1 cellular context compared by ENCODE assay signal in the genomic region with DNA sequence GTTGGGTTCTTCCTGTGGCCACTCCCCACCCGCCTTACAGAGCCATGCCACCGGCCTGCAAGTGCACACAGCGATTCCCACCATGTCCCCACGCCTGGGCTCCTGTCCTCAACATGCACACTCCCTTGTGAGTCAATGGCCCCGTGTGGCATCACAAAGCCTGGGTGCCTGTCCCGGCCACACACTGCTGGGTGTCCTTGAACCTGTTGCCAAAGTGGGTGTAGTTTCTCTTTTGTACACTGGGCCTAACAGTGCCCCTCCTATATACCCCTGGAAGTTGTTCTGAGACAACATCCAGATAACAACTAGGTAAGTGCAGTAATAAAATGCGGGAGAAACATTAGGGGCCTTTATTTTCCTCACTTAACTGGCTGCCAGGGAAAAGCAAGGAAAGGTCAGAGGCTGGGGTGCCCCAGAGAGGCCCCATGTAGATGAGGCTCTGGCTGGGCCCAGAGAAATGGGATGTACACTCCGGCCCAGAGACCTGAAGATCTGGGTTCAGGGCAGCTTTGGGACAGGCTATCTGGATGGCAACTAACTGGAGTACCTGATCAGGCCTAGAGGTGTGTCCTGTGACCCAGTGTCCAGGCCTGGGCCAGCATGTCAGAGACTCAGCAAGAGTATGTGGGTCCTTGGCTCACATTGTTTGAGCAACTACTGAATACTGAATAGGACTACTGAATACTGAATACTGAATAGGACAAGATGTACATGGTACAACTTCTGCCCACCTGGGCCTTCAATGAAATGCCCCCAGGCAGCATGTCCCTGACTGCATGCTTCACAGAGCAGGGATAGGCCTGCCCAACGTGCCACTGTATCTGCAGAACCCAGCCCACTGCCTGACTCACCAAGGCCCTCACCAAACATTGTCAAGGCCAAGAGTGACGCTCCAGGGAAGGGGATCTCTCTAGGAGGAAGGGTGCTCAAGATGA.
TF ChIP-seq lines count a peak whose summit lies in the region.

No MANE protein-coding gene starts in this region.

TF ChIP-seq in HepG2, 621 proteins besides CTCF, POLR2A, EP300 and RAD21 (continued from another document and continues in another):
- TF ChIP-seq ZNF646 (CRISPR knock-in tag; IDR thresholded peaks at IDR 0.05) = peak; percentile 64; the same call in 1 of the 2 replicates
- 0 out of 2 replicates have a peak, but pooled peaks have one; percentile 15 for TF ChIP-seq ESRRA (CRISPR knock-in tag; IDR thresholded peaks at IDR 0.05; ENCODE audit: low read depth)
- no peak for TF ChIP-seq MZF1 (CRISPR knock-in tag; IDR thresholded peaks at IDR 0.05; ENCODE audit: borderline replicate concordance)
- TF ChIP-seq DNMT1 (CRISPR knock-in tag; IDR thresholded peaks at IDR 0.05) = no peak
- TF ChIP-seq SAP130 (CRISPR knock-in tag; IDR thresholded peaks at IDR 0.05; ENCODE audit: low read depth) = peak; percentile 39
- no peak for TF ChIP-seq ARHGAP35 (CRISPR knock-in tag; IDR thresholded peaks at IDR 0.05; ENCODE audit: borderline replicate concordance)
- TF ChIP-seq, protein P1, sequence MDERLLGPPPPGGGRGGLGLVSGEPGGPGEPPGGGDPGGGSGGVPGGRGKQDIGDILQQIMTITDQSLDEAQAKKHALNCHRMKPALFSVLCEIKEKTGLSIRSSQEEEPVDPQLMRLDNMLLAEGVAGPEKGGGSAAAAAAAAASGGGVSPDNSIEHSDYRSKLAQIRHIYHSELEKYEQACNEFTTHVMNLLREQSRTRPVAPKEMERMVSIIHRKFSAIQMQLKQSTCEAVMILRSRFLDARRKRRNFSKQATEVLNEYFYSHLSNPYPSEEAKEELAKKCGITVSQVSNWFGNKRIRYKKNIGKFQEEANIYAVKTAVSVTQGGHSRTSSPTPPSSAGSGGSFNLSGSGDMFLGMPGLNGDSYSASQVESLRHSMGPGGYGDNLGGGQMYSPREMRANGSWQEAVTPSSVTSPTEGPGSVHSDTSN (CRISPR knock-in tag; IDR thresholded peaks at IDR 0.05) = no peak
- TF ChIP-seq ZNF670 (CRISPR knock-in tag; IDR thresholded peaks at IDR 0.05; ENCODE audit: borderline replicate concordance) = no peak
- TF ChIP-seq MAFF (IDR thresholded peaks at IDR 0.05; ENCODE audit: low read depth, low read length) = no peak
- TF ChIP-seq THAP8 (CRISPR knock-in tag; IDR thresholded peaks at IDR 0.05; ENCODE audit: borderline replicate concordance) = no peak
- no peak for TF ChIP-seq ZNF329 (CRISPR knock-in tag; IDR thresholded peaks at IDR 0.05; ENCODE audit: low read depth)
- TF ChIP-seq ZNF883 (CRISPR knock-in tag; IDR thresholded peaks at IDR 0.05; ENCODE audit: not compliant biosample characterization) = peak; percentile 4
- no peak for TF ChIP-seq ZNF10 (CRISPR knock-in tag; IDR thresholded peaks at IDR 0.05; ENCODE audit: borderline replicate concordance, low read depth)
- 0 out of 2 replicates have a peak, but pooled peaks have one; percentile 9 for TF ChIP-seq TARDBP (CRISPR knock-in tag; IDR thresholded peaks at IDR 0.05)
- peak; percentile 59 for TF ChIP-seq BCL6 (CRISPR knock-in tag; IDR thresholded peaks at IDR 0.05)
- TF ChIP-seq ETV6 (CRISPR knock-in tag; conservative IDR thresholded peaks at IDR 0.05) = no peak
- no peak for TF ChIP-seq NR2F2 (IDR thresholded peaks at IDR 0.05; ENCODE audit: borderline replicate concordance, low read depth)
- TF ChIP-seq, protein P2, sequence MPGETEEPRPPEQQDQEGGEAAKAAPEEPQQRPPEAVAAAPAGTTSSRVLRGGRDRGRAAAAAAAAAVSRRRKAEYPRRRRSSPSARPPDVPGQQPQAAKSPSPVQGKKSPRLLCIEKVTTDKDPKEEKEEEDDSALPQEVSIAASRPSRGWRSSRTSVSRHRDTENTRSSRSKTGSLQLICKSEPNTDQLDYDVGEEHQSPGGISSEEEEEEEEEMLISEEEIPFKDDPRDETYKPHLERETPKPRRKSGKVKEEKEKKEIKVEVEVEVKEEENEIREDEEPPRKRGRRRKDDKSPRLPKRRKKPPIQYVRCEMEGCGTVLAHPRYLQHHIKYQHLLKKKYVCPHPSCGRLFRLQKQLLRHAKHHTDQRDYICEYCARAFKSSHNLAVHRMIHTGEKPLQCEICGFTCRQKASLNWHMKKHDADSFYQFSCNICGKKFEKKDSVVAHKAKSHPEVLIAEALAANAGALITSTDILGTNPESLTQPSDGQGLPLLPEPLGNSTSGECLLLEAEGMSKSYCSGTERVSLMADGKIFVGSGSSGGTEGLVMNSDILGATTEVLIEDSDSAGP (CRISPR knock-in tag; IDR thresholded peaks at IDR 0.05; ENCODE audit: borderline replicate concordance) = peak; percentile 51; the same call in 1 of the 2 replicates
- no peak for TF ChIP-seq ZNF740 (CRISPR knock-in tag; IDR thresholded peaks at IDR 0.05)
- TF ChIP-seq, protein P3, sequence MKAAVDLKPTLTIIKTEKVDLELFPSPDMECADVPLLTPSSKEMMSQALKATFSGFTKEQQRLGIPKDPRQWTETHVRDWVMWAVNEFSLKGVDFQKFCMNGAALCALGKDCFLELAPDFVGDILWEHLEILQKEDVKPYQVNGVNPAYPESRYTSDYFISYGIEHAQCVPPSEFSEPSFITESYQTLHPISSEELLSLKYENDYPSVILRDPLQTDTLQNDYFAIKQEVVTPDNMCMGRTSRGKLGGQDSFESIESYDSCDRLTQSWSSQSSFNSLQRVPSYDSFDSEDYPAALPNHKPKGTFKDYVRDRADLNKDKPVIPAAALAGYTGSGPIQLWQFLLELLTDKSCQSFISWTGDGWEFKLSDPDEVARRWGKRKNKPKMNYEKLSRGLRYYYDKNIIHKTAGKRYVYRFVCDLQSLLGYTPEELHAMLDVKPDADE (CRISPR knock-in tag; IDR thresholded peaks at IDR 0.05) = no peak
- TF ChIP-seq HMGXB4 (CRISPR knock-in tag; IDR thresholded peaks at IDR 0.05; ENCODE audit: borderline replicate concordance in 1 of 2, low read depth in 1 of 2) = no peak
- no peak for TF ChIP-seq HMGA1 (CRISPR knock-in tag; conservative IDR thresholded peaks at IDR 0.05)
- no peak for TF ChIP-seq SMAD3 (CRISPR knock-in tag; IDR thresholded peaks at IDR 0.05)
- TF ChIP-seq TP53 (CRISPR knock-in tag; conservative IDR thresholded peaks at IDR 0.05) = no peak
- no peak; the same call in 1 of the 2 replicates for TF ChIP-seq PITX1 (CRISPR knock-in tag; IDR thresholded peaks at IDR 0.05)
- TF ChIP-seq, protein P4, sequence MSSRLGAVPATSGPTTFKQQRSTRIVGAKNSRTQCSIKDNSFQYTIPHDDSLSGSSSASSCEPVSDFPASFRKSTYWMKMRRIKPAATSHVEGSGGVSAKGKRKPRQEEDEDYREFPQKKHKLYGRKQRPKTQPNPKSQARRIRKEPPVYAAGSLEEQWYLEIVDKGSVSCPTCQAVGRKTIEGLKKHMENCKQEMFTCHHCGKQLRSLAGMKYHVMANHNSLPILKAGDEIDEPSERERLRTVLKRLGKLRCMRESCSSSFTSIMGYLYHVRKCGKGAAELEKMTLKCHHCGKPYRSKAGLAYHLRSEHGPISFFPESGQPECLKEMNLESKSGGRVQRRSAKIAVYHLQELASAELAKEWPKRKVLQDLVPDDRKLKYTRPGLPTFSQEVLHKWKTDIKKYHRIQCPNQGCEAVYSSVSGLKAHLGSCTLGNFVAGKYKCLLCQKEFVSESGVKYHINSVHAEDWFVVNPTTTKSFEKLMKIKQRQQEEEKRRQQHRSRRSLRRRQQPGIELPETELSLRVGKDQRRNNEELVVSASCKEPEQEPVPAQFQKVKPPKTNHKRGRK (CRISPR knock-in tag; IDR thresholded peaks at IDR 0.05) = no peak
- TF ChIP-seq, protein P5, sequence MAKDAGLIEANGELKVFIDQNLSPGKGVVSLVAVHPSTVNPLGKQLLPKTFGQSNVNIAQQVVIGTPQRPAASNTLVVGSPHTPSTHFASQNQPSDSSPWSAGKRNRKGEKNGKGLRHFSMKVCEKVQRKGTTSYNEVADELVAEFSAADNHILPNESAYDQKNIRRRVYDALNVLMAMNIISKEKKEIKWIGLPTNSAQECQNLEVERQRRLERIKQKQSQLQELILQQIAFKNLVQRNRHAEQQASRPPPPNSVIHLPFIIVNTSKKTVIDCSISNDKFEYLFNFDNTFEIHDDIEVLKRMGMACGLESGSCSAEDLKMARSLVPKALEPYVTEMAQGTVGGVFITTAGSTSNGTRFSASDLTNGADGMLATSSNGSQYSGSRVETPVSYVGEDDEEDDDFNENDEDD (CRISPR knock-in tag; IDR thresholded peaks at IDR 0.05; ENCODE audit: borderline replicate concordance) = 0 out of 2 replicates have a peak, but pooled peaks have one; percentile 31
- TF ChIP-seq, protein P6, sequence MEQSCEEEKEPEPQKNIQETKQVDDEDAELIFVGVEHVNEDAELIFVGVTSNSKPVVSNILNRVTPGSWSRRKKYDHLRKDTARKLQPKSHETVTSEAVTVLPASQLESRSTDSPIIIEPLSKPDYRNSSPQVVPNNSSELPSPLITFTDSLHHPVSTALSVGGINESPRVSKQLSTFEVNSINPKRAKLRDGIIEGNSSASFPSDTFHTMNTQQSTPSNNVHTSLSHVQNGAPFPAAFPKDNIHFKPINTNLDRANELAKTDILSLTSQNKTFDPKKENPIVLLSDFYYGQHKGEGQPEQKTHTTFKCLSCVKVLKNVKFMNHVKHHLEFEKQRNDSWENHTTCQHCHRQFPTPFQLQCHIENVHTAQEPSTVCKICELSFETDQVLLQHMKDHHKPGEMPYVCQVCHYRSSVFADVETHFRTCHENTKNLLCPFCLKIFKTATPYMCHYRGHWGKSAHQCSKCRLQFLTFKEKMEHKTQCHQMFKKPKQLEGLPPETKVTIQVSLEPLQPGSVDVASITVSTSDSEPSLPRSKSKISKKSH (CRISPR knock-in tag; IDR thresholded peaks at IDR 0.05; ENCODE audit: borderline replicate concordance) = 0 out of 2 replicates have a peak, but pooled peaks have one; percentile 30
- no peak for TF ChIP-seq ZNF652 (CRISPR knock-in tag; IDR thresholded peaks at IDR 0.05; ENCODE audit: borderline replicate concordance, low read depth)
- TF ChIP-seq ZNF547 (CRISPR knock-in tag; IDR thresholded peaks at IDR 0.05) = 0 out of 2 replicates have a peak, but pooled peaks have one; percentile 6
- TF ChIP-seq TEAD3 (CRISPR knock-in tag; optimal IDR thresholded peaks at IDR 0.05; ENCODE audit: borderline replicate concordance) = peak; percentile 21
- no peak for TF ChIP-seq SIN3B (IDR thresholded peaks at IDR 0.05; ENCODE audit: low read length)
- TF ChIP-seq GLMP (CRISPR knock-in tag; IDR thresholded peaks at IDR 0.05; ENCODE audit: borderline replicate concordance) = no peak
